Comparison of ENCODE assay signal across 38 cellular contexts in the genomic region with DNA sequence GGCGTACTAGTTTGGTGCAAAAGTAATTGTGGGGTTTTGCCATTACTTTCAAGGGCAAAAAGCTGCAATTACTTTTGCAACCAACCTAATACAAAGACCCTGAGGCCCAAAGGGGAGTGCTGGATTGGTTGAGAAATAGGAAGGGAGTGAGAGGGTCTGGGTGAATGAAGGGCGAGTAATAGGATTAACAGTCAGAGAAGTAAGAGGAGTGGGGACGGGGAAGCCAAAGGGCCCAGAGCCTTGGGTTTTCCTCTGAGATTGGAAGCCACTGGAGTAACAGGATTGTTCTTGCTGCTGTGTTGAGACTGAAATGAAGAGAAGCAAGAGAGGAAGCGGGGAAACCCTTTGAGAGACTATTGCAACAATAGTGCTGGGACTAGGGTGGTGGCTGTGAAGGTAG. TPM values are rescaled to one million over a fixed set of nuclear protein-coding genes. Genes with fewer than 3 reads are reported as not detected.
"Had no signal": no experiment of that assay in that cellular context is flagged by ENCODE, and none has a peak within 500 bp of the region (broad histone marks: within the 10 kb centered on the region; RNA-seq: fewer than 3 reads in every experiment).

No MANE protein-coding gene starts in this region.

- H3K27ac ChIP-seq: ascending aorta, cardiac muscle cell, colonic mucosa, esophagus muscularis mucosa, foreskin keratinocyte, heart right ventricle, lower lobe of right lung, pancreas, prostate gland, skin epidermis, testis, transverse colon had no signal

- H3K9me3 Mint-ChIP-seq: activated B cell treated with CpG ODN at 0.5 μM for 24 hours; activated naive CD4-positive, alpha-beta T cell treated with anti-CD3 and anti-CD28 coated beads, Interleukin-2, amount 50 U/mL, for 72 hours; activated T-helper 2 cell treated with anti-CD3 and anti-CD28 coated beads, Interferon-gamma antibody, Interleukin-2, Interleukin-4, amounts not matched to agents 10 μg/mL and 5 μg/mL and 100 μg/mL, durations not matched to agents 14 hours and 24 hours and 36 hours; natural killer cell treated with Interleukin-12 subunit alpha and Interleukin-12 subunit beta and Interleukin-15 and Interleukin-18, amount 100 ng/mL, for 72 hours; T-helper 1 cell treated with Interleukin-12 subunit alpha and Interleukin-12 subunit beta and Interleukin-4 antibody, amounts not matched to agents 30 μg/mL and 1 μg/mL, for 36 hours had no signal

- H3K4me3 Mint-ChIP-seq: activated B cell treated with CpG ODN at 0.5 μM for 24 hours; activated CD8-positive, alpha-beta memory T cell treated with anti-CD3 and anti-CD28 coated beads, Interleukin-2, amount 10 ng/mL, durations not matched to agents 7 days and 5 days; activated CD8-positive, alpha-beta T cell treated with anti-CD3 and anti-CD28 coated beads, Interleukin-2, amount 10 ng/mL, durations not matched to agents 7 days and 5 days; natural killer cell treated with Interleukin-12 subunit alpha and Interleukin-12 subunit beta and Interleukin-15 and Interleukin-18, amount 100 ng/mL, for 72 hours; T-helper 1 cell treated with Interleukin-12 subunit alpha and Interleukin-12 subunit beta and Interleukin-4 antibody, amounts not matched to agents 30 μg/mL and 1 μg/mL, for 36 hours had no signal

- H3K36me3 Mint-ChIP-seq: activated CD8-positive, alpha-beta memory T cell treated with anti-CD3 and anti-CD28 coated beads, Interleukin-2, amount 10 ng/mL, durations not matched to agents 7 days and 5 days; activated naive CD4-positive, alpha-beta T cell treated with anti-CD3 and anti-CD28 coated beads, Interleukin-2, amount 50 U/mL, for 72 hours; brain; natural killer cell treated with Interleukin-12 subunit alpha and Interleukin-12 subunit beta and Interleukin-15 and Interleukin-18, amount 100 ng/mL, for 72 hours had no signal

- H3K36me3 ChIP-seq: ascending aorta, cardiac muscle cell, colonic mucosa, esophagus muscularis mucosa, heart right ventricle, lower lobe of right lung, pancreas, prostate gland, transverse colon had no signal

- H3K4me3 ChIP-seq: ascending aorta, cardiac muscle cell, colonic mucosa, esophagus muscularis mucosa, heart right ventricle, lower lobe of right lung, pancreas, prostate gland, skin epidermis, testis, transverse colon had no signal

- H3K27me3 ChIP-seq: ascending aorta, cardiac muscle cell, colonic mucosa, esophagus muscularis mucosa, pancreas, testis, transverse colon had no signal

- H3K4me1 ChIP-seq: ascending aorta, colonic mucosa, foreskin keratinocyte, lower lobe of right lung, pancreas, prostate gland, testis, transverse colon had no signal

- DNase-seq: activated B cell treated with CpG ODN at 0.5 μM for 24 hours; activated CD4-positive, alpha-beta T cell treated with anti-CD3 and anti-CD28 coated beads, Interleukin-2, amount 50 U/mL, for 1 hour; activated CD8-positive, alpha-beta memory T cell treated with anti-CD3 and anti-CD28 coated beads, Interleukin-2, amount 10 ng/mL, durations not matched to agents 7 days and 5 days; activated CD8-positive, alpha-beta T cell treated with anti-CD3 and anti-CD28 coated beads, Interleukin-2, amount 10 ng/mL, durations not matched to agents 7 days and 5 days; activated T-cell treated with anti-CD3 and anti-CD28 coated beads, Interleukin-2, amount 50 U/mL, for 48 hours; cerebellar nuclear complex; colonic mucosa; foreskin keratinocyte; heart right ventricle; lower lobe of right lung; mesenchymal stem cell; pancreas; retina; stimulated activated CD4-positive, alpha-beta T cell treated with anti-CD3 and anti-CD28 coated beads, Interleukin-12 subunit alpha, Interleukin-12 subunit beta, amount 100 ng/mL, for 4 hours; stimulated activated CD4-positive, alpha-beta T cell treated with anti-CD3 and anti-CD28 coated beads, Interleukin-4, amount 100 ng/mL, for 1 hour; stimulated activated naive CD8-positive, alpha-beta T cell treated with anti-CD3 and anti-CD28 coated beads, Interleukin-15, Interleukin-2, amounts not matched to agents 100 U/mL and 50 U/mL, for 24 hours; SW 1271; T1000; testis; transverse colon had no signal

- H3K27ac Mint-ChIP-seq: activated B cell treated with CpG ODN at 0.5 μM for 24 hours; activated CD8-positive, alpha-beta memory T cell treated with anti-CD3 and anti-CD28 coated beads, Interleukin-2, amount 10 ng/mL, durations not matched to agents 7 days and 5 days; activated CD8-positive, alpha-beta T cell treated with anti-CD3 and anti-CD28 coated beads, Interleukin-2, amount 10 ng/mL, durations not matched to agents 7 days and 5 days; activated T-helper 2 cell treated with anti-CD3 and anti-CD28 coated beads, Interferon-gamma antibody, Interleukin-2, Interleukin-4, amounts not matched to agents 10 μg/mL and 5 μg/mL and 100 μg/mL, durations not matched to agents 14 hours and 24 hours and 36 hours; natural killer cell treated with Interleukin-12 subunit alpha and Interleukin-12 subunit beta and Interleukin-15 and Interleukin-18, amount 100 ng/mL, for 72 hours; T-helper 1 cell treated with Interleukin-12 subunit alpha and Interleukin-12 subunit beta and Interleukin-4 antibody, amounts not matched to agents 30 μg/mL and 1 μg/mL, for 36 hours had no signal

- H3K9me3 ChIP-seq: ascending aorta, colonic mucosa, esophagus muscularis mucosa, heart right ventricle, lower lobe of right lung, pancreas, prostate gland, testis, transverse colon had no signal

- H3K4me1 Mint-ChIP-seq: activated CD8-positive, alpha-beta memory T cell treated with anti-CD3 and anti-CD28 coated beads, Interleukin-2, amount 10 ng/mL, durations not matched to agents 7 days and 5 days had no signal

RNA-seq across cellular contexts. Expression of gene PRELP, which starts 19.0 kb away (rescaled TPM):
- total RNA-seq: activated B cell treated with CpG ODN at 0.5 μM for 24 hours; activated CD8-positive, alpha-beta memory T cell treated with anti-CD3 and anti-CD28 coated beads, Interleukin-2, amount 10 ng/mL, durations not matched to agents 7 days and 5 days; activated CD8-positive, alpha-beta T cell treated with anti-CD3 and anti-CD28 coated beads, Interleukin-2, amount 10 ng/mL, durations not matched to agents 7 days and 5 days; activated T-helper 2 cell treated with anti-CD3 and anti-CD28 coated beads, Interferon-gamma antibody, Interleukin-2, Interleukin-4, amounts not matched to agents 10 μg/mL and 5 μg/mL and 100 μg/mL, durations not matched to agents 14 hours and 24 hours and 36 hours; cardiac muscle cell; dermis microvascular lymphatic vessel endothelial cell; glomerular endothelial cell; mononuclear cell; natural killer cell treated with Interleukin-12 subunit alpha and Interleukin-12 subunit beta and Interleukin-15 and Interleukin-18, amount 100 ng/mL, for 72 hours had no signal

RNA-seq across cellular contexts. Expression of gene OPTC, which starts 37.4 kb away (rescaled TPM):
- total RNA-seq: activated B cell treated with CpG ODN at 0.5 μM for 24 hours; activated CD8-positive, alpha-beta memory T cell treated with anti-CD3 and anti-CD28 coated beads, Interleukin-2, amount 10 ng/mL, durations not matched to agents 7 days and 5 days; activated CD8-positive, alpha-beta T cell treated with anti-CD3 and anti-CD28 coated beads, Interleukin-2, amount 10 ng/mL, durations not matched to agents 7 days and 5 days; activated naive CD4-positive, alpha-beta T cell treated with anti-CD3 and anti-CD28 coated beads, Interleukin-2, amount 50 U/mL, for 72 hours; activated T-helper 2 cell treated with anti-CD3 and anti-CD28 coated beads, Interferon-gamma antibody, Interleukin-2, Interleukin-4, amounts not matched to agents 10 μg/mL and 5 μg/mL and 100 μg/mL, durations not matched to agents 14 hours and 24 hours and 36 hours; ascending aorta; cardiac muscle cell; colonic mucosa; dermis microvascular lymphatic vessel endothelial cell; esophagus muscularis mucosa; foreskin keratinocyte; glomerular endothelial cell; heart right ventricle; kidney epithelial cell; left lobe of liver; lower lobe of right lung; mononuclear cell; myocyte; natural killer cell treated with Interleukin-12 subunit alpha and Interleukin-12 subunit beta and Interleukin-15 and Interleukin-18, amount 100 ng/mL, for 72 hours; pancreas; prostate gland; sciatic nerve; transverse colon; urinary bladder had no signal
